ENCODE assay signal across 30 cellular contexts in the genomic region with DNA sequence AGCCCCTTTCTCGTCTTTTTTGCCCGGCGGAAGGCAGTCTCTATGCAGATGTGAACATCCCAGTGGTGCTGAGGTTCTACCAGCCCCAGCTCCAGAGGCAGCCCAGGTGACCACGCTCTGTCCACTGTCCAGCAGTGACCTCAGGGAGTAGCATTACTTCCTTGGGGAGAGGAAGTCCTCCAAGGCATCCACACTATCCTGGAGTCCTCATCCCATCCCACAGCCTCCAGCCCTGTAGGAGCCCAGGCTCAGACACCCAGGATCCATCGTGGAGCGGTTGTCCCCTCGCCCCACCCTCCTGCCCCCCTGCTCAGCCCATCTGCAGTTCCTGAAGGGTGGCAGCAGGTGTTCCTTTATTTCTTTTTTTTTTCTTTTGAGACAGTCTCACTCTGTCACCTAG.
"Had no signal": no experiment of that assay in that cellular context is flagged by ENCODE, and none has a peak within 500 bp of the region (broad histone marks: within the 10 kb centered on the region; RNA-seq: fewer than 3 reads in every experiment).

No MANE protein-coding gene starts in this region.

- H3K4me1 ChIP-seq: ascending aorta had no signal

- DNase-seq: activated CD4-positive, alpha-beta memory T cell treated with anti-CD3 and anti-CD28 coated beads, Interleukin-2, amount 10 ng/mL, durations not matched to agents 7 days and 5 days; activated CD4-positive, alpha-beta T cell treated with anti-CD3 and anti-CD28 coated beads for 1 hour; activated CD4-positive, alpha-beta T cell treated with anti-CD3 and anti-CD28 coated beads for 36 hours; activated CD4-positive, alpha-beta T cell treated with anti-CD3 and anti-CD28 coated beads for 48 hours; activated CD4-positive, alpha-beta T cell treated with anti-CD3 and anti-CD28 coated beads, Interleukin-2, amount 10 ng/mL, durations not matched to agents 7 days and 5 days; activated CD4-positive, alpha-beta T cell treated with anti-CD3 and anti-CD28 coated beads, Interleukin-2, amount 50 U/mL, for 48 hours; activated CD4-positive, CD25-positive, alpha-beta regulatory T cell; activated CD8-positive, alpha-beta memory T cell treated with anti-CD3 and anti-CD28 coated beads for 24 hours; activated CD8-positive, alpha-beta memory T cell treated with anti-CD3 and anti-CD28 coated beads, Interleukin-2, amount 10 ng/mL, durations not matched to agents 7 days and 5 days; activated CD8-positive, alpha-beta memory T cell treated with anti-CD3 and anti-CD28 coated beads, Interleukin-2, amount 50 U/mL, for 48 hours; activated CD8-positive, alpha-beta T cell treated with anti-CD3 and anti-CD28 coated beads, Interleukin-2, amount 10 ng/mL, durations not matched to agents 7 days and 5 days; activated effector memory CD4-positive, alpha-beta T cell treated with Interleukin-2 at 50 U/mL for 16 hours; activated gamma-delta T cell; activated naive CD4-positive, alpha-beta T cell treated with anti-CD3 and anti-CD28 coated beads, Interleukin-2, amount 10 ng/mL, durations not matched to agents 7 days and 5 days; activated naive CD4-positive, alpha-beta T cell treated with Interleukin-2 at 50 U/mL for 16 hours; activated naive CD8-positive, alpha-beta T cell treated with anti-CD3 and anti-CD28 coated beads, Interleukin-2, amount 10 ng/mL, durations not matched to agents 7 days and 5 days; activated naive CD8-positive, alpha-beta T cell treated with anti-CD3 and anti-CD28 coated beads, Interleukin-2, amount 50 U/mL, for 24 hours; activated T-cell treated with anti-CD3 and anti-CD28 coated beads, Interleukin-2, amount 50 U/mL, for 24 hours; activated T-cell treated with anti-CD3 and anti-CD28 coated beads, Interleukin-2, amount 50 U/mL, for 48 hours; amygdala; anterior cingulate cortex; central memory CD4-positive, alpha-beta T cell; T-helper 1 cell; T-helper 2 cell; T-helper 9 cell; WERI-Rb-1 had no signal

- H3K9me3 ChIP-seq: ascending aorta had no signal

- ATAC-seq: activated CD4-positive, alpha-beta T cell treated with anti-CD3 and anti-CD28 coated beads for 36 hours; activated CD4-positive, CD25-positive, alpha-beta regulatory T cell treated with anti-CD3 and anti-CD28 coated beads, Interleukin-2, amount 50 U/mL, for 24 hours; activated CD8-positive, alpha-beta memory T cell treated with anti-CD3 and anti-CD28 coated beads, Interleukin-2, amount 10 ng/mL, durations not matched to agents 7 days and 5 days; activated CD8-positive, alpha-beta T cell treated with anti-CD3 and anti-CD28 coated beads, Interleukin-2, amount 10 ng/mL, durations not matched to agents 7 days and 5 days; activated naive CD8-positive, alpha-beta T cell treated with anti-CD3 and anti-CD28 coated beads, Interleukin-2, amount 50 U/mL, for 24 hours; WTC11 had no signal

- H3K4me3 ChIP-seq: ascending aorta, cardiac muscle cell had no signal

- H3K27ac ChIP-seq: ascending aorta, cardiac muscle cell, WERI-Rb-1 had no signal

- H3K36me3 ChIP-seq: ascending aorta, cardiac muscle cell, WERI-Rb-1 had no signal

- H3K27me3 ChIP-seq: ascending aorta, cardiac muscle cell had no signal
